Comparison of ENCODE assay signal across 13 cellular contexts in genomic region chr14:90644882-90645281, GRCh38.
A peak's percentile ranks its signal among the peaks of the same experiment; 100 is the strongest.
DNase-seq lines count a peak whose midpoint lies in the region; ATAC-seq and TF ChIP-seq lines count a peak whose summit lies in the region.
"Had no signal": no experiment of that assay in that cellular context is flagged by ENCODE, and none has a peak within 500 bp of the region (broad histone marks: within the 10 kb centered on the region; RNA-seq: fewer than 3 reads in every experiment).

No MANE protein-coding gene starts in this region.

- intact Hi-C loops in breast epithelium (cut with DNase I; ENCODE audit: low total_unique reads): no loop called here

- TF ChIP-seq POLR2A in breast epithelium (IDR thresholded peaks at IDR 0.05): no peak

- POLR2A ChIA-PET in HEK293T (lab: Yijun Ruan, JAX): no interaction called here

- no peak overlapping the region for H3K4me3 ChIP-seq in HFF-Myc (replicated peaks; ENCODE audit: low read depth, low read length)
- H3K4me3 ChIP-seq in breast epithelium: no peak overlapping the region
- H3K4me3 ChIP-seq: GM23338 had no signal

- no peak for TF ChIP-seq CTCF in HFF-Myc (IDR thresholded peaks at IDR 0.05; ENCODE audit: low read depth, low read length, missing control alignments)
- TF ChIP-seq CTCF in breast epithelium (IDR thresholded peaks at IDR 0.05): no peak

- CTCF ChIA-PET in HEK293T (lab: Yijun Ruan, JAX): no interaction called here

- peak; percentile 38 for DNase-seq in HFF-Myc (ENCODE audit: extremely low read depth, low read depth)
- DNase-seq in breast epithelium (ENCODE audit: low spot score in 2 of 2): no peak
- DNase-seq in left lobe of liver (ENCODE audit: low spot score): no peak
- peak; percentile 47 for DNase-seq in stromal cell of bone marrow (ENCODE audit: low read depth)
- DNase-seq in HEK293T (ENCODE audit: extremely low spot score): no peak
- DNase-seq in midbrain (lab: John Stamatoyannopoulos, UW): no peak
- DNase-seq: activated T-cell treated with anti-CD3 and anti-CD28 coated beads, Interleukin-2, amount 50 U/mL, for 72 hours; DND-41; NCI-H1092 treated with DMSO at 0.1 percent for 48 hours had no signal

- H3K27me3 ChIP-seq in breast epithelium: no peaks in the 10 kb centered on the region

- peak overlapping the region; percentile 33 to 65 for H3K27ac ChIP-seq in breast epithelium
- H3K27ac ChIP-seq: VCaP had no signal

- no peaks in the 10 kb centered on the region for H3K9me3 ChIP-seq in breast epithelium

- no peaks in the 10 kb centered on the region for H3K36me3 ChIP-seq in breast epithelium

- H3K4me1 ChIP-seq in breast epithelium: no peaks in the 10 kb centered on the region

- ATAC-seq in left lobe of liver (peak; percentile 81), HG03159 (IDR thresholded peaks at IDR 0.05; ENCODE audit: unreplicated experiment) (no peak), GM18858 (IDR thresholded peaks at IDR 0.05; ENCODE audit: unreplicated experiment) (no peak)
- ATAC-seq: activated T-cell treated with anti-CD3 and anti-CD28 coated beads, Interleukin-2, amount 50 U/mL, for 72 hours; GM23338 had no signal

TF ChIP-seq in HEK293T, 16 proteins besides CTCF, POLR2A, EP300 and RAD21:
- no peak for TF ChIP-seq LEF1 (IDR thresholded peaks at IDR 0.05; ENCODE audit: borderline replicate concordance)
- TF ChIP-seq TARDBP (IDR thresholded peaks at IDR 0.05): no peak
- TF ChIP-seq ELF4 (IDR thresholded peaks at IDR 0.05): no peak
- no peak for TF ChIP-seq SP1 (IDR thresholded peaks at IDR 0.05)
- no peak for TF ChIP-seq FOXK2 (IDR thresholded peaks at IDR 0.05)
- no peak for TF ChIP-seq FOXA1 (IDR thresholded peaks at IDR 0.05)
- TF ChIP-seq SUZ12 (IDR thresholded peaks at IDR 0.05): no peak
- no peak for TF ChIP-seq HDGF (IDR thresholded peaks at IDR 0.05; ENCODE audit: borderline replicate concordance)
- no peak for TF ChIP-seq FOXM1 (IDR thresholded peaks at IDR 0.05; ENCODE audit: borderline replicate concordance)
- TF ChIP-seq ARNT (IDR thresholded peaks at IDR 0.05): no peak
- TF ChIP-seq CTBP1 (IDR thresholded peaks at IDR 0.05; ENCODE audit: borderline replicate concordance): no peak
- TF ChIP-seq L3MBTL2 (conservative IDR thresholded peaks at IDR 0.05): no peak
- no peak for TF ChIP-seq PKNOX1 (IDR thresholded peaks at IDR 0.05)
- TF ChIP-seq ZNF384 (IDR thresholded peaks at IDR 0.05): no peak
- no peak for TF ChIP-seq NFRKB (IDR thresholded peaks at IDR 0.05)
- no peak for TF ChIP-seq BHLHE40 (IDR thresholded peaks at IDR 0.05; ENCODE audit: borderline replicate concordance)
TF ChIP-seq in HEK293T: peak in this region for 0.

Comparison
In these comparisons a context has a peak if more than half of its experiments do, and no peak if none do; other contexts are left out.
1. DNase-seq: peak in HFF-Myc (single experiment) and stromal cell of bone marrow (single experiment); none in breast epithelium (0 of 2), left lobe of liver (single experiment), HEK293T (single experiment) and midbrain (single experiment).